ENCODE assay signal across 9 cellular contexts in genomic region chr1:79353224-79353623, GRCh38.
DNase-seq lines count a peak whose midpoint lies in the region; ATAC-seq and TF ChIP-seq lines count a peak whose summit lies in the region.
"Had no signal": no experiment of that assay in that cellular context is flagged by ENCODE, and none has a peak within 500 bp of the region (broad histone marks: within the 10 kb centered on the region; RNA-seq: fewer than 3 reads in every experiment).

No MANE protein-coding gene starts in this region.

- no peak for TF ChIP-seq EP300 in ovary (IDR thresholded peaks at IDR 0.05)

- no peak overlapping the region for H3K4me2 ChIP-seq in hepatocyte

- H3K79me2 ChIP-seq in hepatocyte = no peaks in the 10 kb centered on the region

- peak; percentile 52 for ATAC-seq in HG02678 (IDR thresholded peaks at IDR 0.05; ENCODE audit: unreplicated experiment)

- no peak for TF ChIP-seq POLR2A in ovary (IDR thresholded peaks at IDR 0.05)

- no peak overlapping the region for H3K4me3 ChIP-seq in hepatocyte
- H3K4me3 ChIP-seq in ovary = no peak overlapping the region
- H3K4me3 ChIP-seq: skin epidermis had no signal

- H4K20me1 ChIP-seq in hepatocyte (ENCODE audit: insufficient read depth, poor library complexity, severe bottlenecking) = no peaks in the 10 kb centered on the region

- H3K27ac ChIP-seq in hepatocyte = no peak overlapping the region
- no peak overlapping the region for H3K27ac ChIP-seq in ovary
- H3K27ac ChIP-seq: skin epidermis had no signal

- no peaks in the 10 kb centered on the region for H3K9me2 ChIP-seq in hepatocyte (replicated peaks; ENCODE audit: insufficient read depth)

- 65% methylated on average over 4 of the region's 4 CpGs for WGBS in hepatocyte (ENCODE audit: low lambda C conversion rate, missing lambda C conversion rate)
- 55 to 59% (median 58%) methylated on average over 4 of the region's 4 CpGs for WGBS in ovary, 3 donors

- H3K36me3 ChIP-seq in hepatocyte (replicated peaks; ENCODE audit: insufficient read depth, low read depth) (no peaks in the 10 kb centered on the region), ovary (no peaks in the 10 kb centered on the region)

- intact Hi-C loops in ovary (cut with DNase I) = no loop called here

- no peaks in the 10 kb centered on the region for H3K9me3 ChIP-seq in hepatocyte (ENCODE audit: low read depth)
- no peaks in the 10 kb centered on the region for H3K9me3 ChIP-seq in ovary

- DNase-seq in NCI-H1092 treated with DMSO at 0.1 percent for 48 hours (lab: John Stamatoyannopoulos, UW) (peak; percentile 21), NCI-H1092 (lab: John Stamatoyannopoulos, UW) (no peak), SK-N-DZ (ENCODE audit: low spot score) (peak; percentile 10), hepatocyte (ENCODE audit: low spot score) (peak; percentile 53), ovary (no peak)
- DNase-seq in stimulated activated CD4-positive, alpha-beta T cell treated with anti-CD3 and anti-CD28 coated beads, Interleukin-2, amount 100 ng/mL, for 48 hours = no peak
- no peak for DNase-seq in activated CD4-positive, CD25-positive, alpha-beta regulatory T cell treated with anti-CD3 and anti-CD28 coated beads, Interleukin-2, amount 50 U/mL, for 72 hours

- TF ChIP-seq CTCF in hepatocyte (IDR thresholded peaks at IDR 0.05; ENCODE audit: poor library complexity) = peak; percentile 52
- TF ChIP-seq CTCF in ovary (IDR thresholded peaks at IDR 0.05) = no peak

- H3K27me3 ChIP-seq in hepatocyte = no peaks in the 10 kb centered on the region
- H3K27me3 ChIP-seq in ovary = no peaks in the 10 kb centered on the region

- H2AFZ ChIP-seq in hepatocyte = no peak overlapping the region

- H3K4me1 ChIP-seq in hepatocyte (ENCODE audit: insufficient read depth) (no peaks in the 10 kb centered on the region), ovary (ENCODE audit: insufficient read depth) (no peaks in the 10 kb centered on the region)

Comparison
In these comparisons a context has a peak if more than half of its experiments do, and no peak if none do; other contexts are left out.
1. DNase-seq: peak in NCI-H1092 treated with DMSO at 0.1 percent for 48 hours (single experiment), SK-N-DZ (single experiment) and hepatocyte (single experiment); none in NCI-H1092 (single experiment), ovary (0 of 5), stimulated activated CD4-positive, alpha-beta T cell treated with anti-CD3 and anti-CD28 coated beads, Interleukin-2, amount 100 ng/mL, for 48 hours (0 of 2) and activated CD4-positive, CD25-positive, alpha-beta regulatory T cell treated with anti-CD3 and anti-CD28 coated beads, Interleukin-2, amount 50 U/mL, for 72 hours (single experiment).